In genomic region chr7:134364619-134365037, GRCh38 we compare ENCODE assay signal across 16 cellular contexts. TPM values are rescaled to one million over a fixed set of nuclear protein-coding genes. Genes with fewer than 3 reads are reported as not detected.
DNase-seq lines count a peak whose midpoint lies in the region; ATAC-seq, FAIRE-seq and TF ChIP-seq lines count a peak whose summit lies in the region.
"Had no signal": no experiment of that assay in that cellular context is flagged by ENCODE, and none has a peak within 500 bp of the region (broad histone marks: within the 10 kb centered on the region; RNA-seq: fewer than 3 reads in every experiment).

No MANE protein-coding gene starts in this region.

- H3K27ac Mint-ChIP-seq in stimulated activated effector memory CD8-positive, alpha-beta T cell treated with anti-CD3 and anti-CD28 coated beads, Interleukin-12 subunit alpha, Interleukin-12 subunit beta, amount 100 ng/mL, for 72 hours, result no peak overlapping the region
- H3K27ac Mint-ChIP-seq in chondrocyte (ENCODE audit: unreplicated experiment), result no peak overlapping the region

- FAIRE-seq in HTR-8/SVneo (lab: Jason Lieb, UNC), result no peak
- FAIRE-seq in bronchial epithelial cell (lab: Jason Lieb, UNC), result peak; percentile 36
- FAIRE-seq: colon had no signal

- no peaks in the 10 kb centered on the region for H3K9me3 Mint-ChIP-seq in stimulated activated effector memory CD8-positive, alpha-beta T cell treated with anti-CD3 and anti-CD28 coated beads, Interleukin-12 subunit alpha, Interleukin-12 subunit beta, amount 100 ng/mL, for 72 hours
- H3K9me3 Mint-ChIP-seq in chondrocyte (ENCODE audit: low read depth), result no peaks in the 10 kb centered on the region

- H3K27me3 ChIP-seq in bronchial epithelial cell (ENCODE audit: control insufficient read depth, insufficient read depth, low read length) (no peaks in the 10 kb centered on the region), tibial artery (no peaks in the 10 kb centered on the region)
- H3K27me3 ChIP-seq: sigmoid colon had no signal

- H3K4me1 ChIP-seq in tibial artery, result no peaks in the 10 kb centered on the region
- H3K4me1 ChIP-seq: sigmoid colon had no signal

- H3K4me3 ChIP-seq in bronchial epithelial cell (ENCODE audit: low read depth, low read length), result no peak overlapping the region
- H3K4me3 ChIP-seq in tibial artery, result no peak overlapping the region
- H3K4me3 ChIP-seq: sigmoid colon had no signal

- intact Hi-C loops in left colon (cut with DNase I, micrococcal nuclease), result loop anchor here in 1 of 2 donors (10.0 kb wide), 1 partner anchor 220 kb away; no protein-coding TSS in a partner anchor
- intact Hi-C loops in tibial artery (cut with DNase I; ENCODE audit: low total_unique reads), result no loop called here

- no peaks in the 10 kb centered on the region for H3K36me3 ChIP-seq in bronchial epithelial cell (ENCODE audit: control insufficient read depth, insufficient read depth, low read length)
- H3K36me3 ChIP-seq in tibial artery, result no peaks in the 10 kb centered on the region
- H3K36me3 ChIP-seq: sigmoid colon had no signal

- H3K36me3 Mint-ChIP-seq in stimulated activated effector memory CD8-positive, alpha-beta T cell treated with anti-CD3 and anti-CD28 coated beads, Interleukin-12 subunit alpha, Interleukin-12 subunit beta, amount 100 ng/mL, for 72 hours, result no peaks in the 10 kb centered on the region
- no peaks in the 10 kb centered on the region for H3K36me3 Mint-ChIP-seq in chondrocyte (ENCODE audit: low read depth)

- ATAC-seq in left colon (peak; percentile 74), GM21423 (IDR thresholded peaks at IDR 0.05; ENCODE audit: unreplicated experiment) (no peak)
- ATAC-seq in stimulated activated effector memory CD8-positive, alpha-beta T cell treated with anti-CD3 and anti-CD28 coated beads, Interleukin-12 subunit alpha, Interleukin-12 subunit beta, amount 100 ng/mL, for 72 hours, result no peak

- no peak overlapping the region for H3K27ac ChIP-seq in tibial artery
- H3K27ac ChIP-seq: sigmoid colon had no signal

- TF ChIP-seq CTCF in bronchial epithelial cell (IDR thresholded peaks at IDR 0.05; ENCODE audit: insufficient read depth, low read length, severe bottlenecking) (no peak), chondrocyte (IDR thresholded peaks at IDR 0.05) (no peak), tibial artery (IDR thresholded peaks at IDR 0.05) (no peak)

- H3K27me3 Mint-ChIP-seq in chondrocyte (ENCODE audit: low read depth), result peaks cover 4% of the 10 kb centered on the region

- peak; percentile 24 for DNase-seq in AG08396 (ENCODE audit: low spot score)
- peak; percentile 5 for DNase-seq in HTR-8/SVneo (ENCODE audit: insufficient read length, low spot score)
- DNase-seq in bronchial epithelial cell (ENCODE audit: low read depth), result peak; percentile 96
- no peak for DNase-seq in left colon
- DNase-seq in stimulated activated effector memory CD8-positive, alpha-beta T cell treated with anti-CD3 and anti-CD28 coated beads, Interleukin-12 subunit alpha, Interleukin-12 subunit beta, amount 100 ng/mL, for 72 hours (ENCODE audit: low spot score in 2 of 2), result no peak
- DNase-seq in chondrocyte (ENCODE audit: low spot score), result no peak
- no peak for DNase-seq in tibial artery
- DNase-seq: activated CD4-positive, alpha-beta T cell treated with anti-CD3 and anti-CD28 coated beads for 48 hours; activated gamma-delta T cell; GF-D8; hippocampal formation; NCI-H1092 treated with DMSO at 0.1 percent for 48 hours; NCI-H526 treated with DMSO at 0.1 percent for 48 hours; sigmoid colon had no signal

- H3K9me3 ChIP-seq in tibial artery, result no peaks in the 10 kb centered on the region
- H3K9me3 ChIP-seq: sigmoid colon had no signal

- H3K4me3 Mint-ChIP-seq in stimulated activated effector memory CD8-positive, alpha-beta T cell treated with anti-CD3 and anti-CD28 coated beads, Interleukin-12 subunit alpha, Interleukin-12 subunit beta, amount 100 ng/mL, for 72 hours, result no peak overlapping the region
- H3K4me3 Mint-ChIP-seq in chondrocyte (ENCODE audit: unreplicated experiment), result no peak overlapping the region

- H3K4me1 Mint-ChIP-seq in stimulated activated effector memory CD8-positive, alpha-beta T cell treated with anti-CD3 and anti-CD28 coated beads, Interleukin-12 subunit alpha, Interleukin-12 subunit beta, amount 100 ng/mL, for 72 hours, result no peaks in the 10 kb centered on the region
- peaks cover 20% of the 10 kb centered on the region for H3K4me1 Mint-ChIP-seq in chondrocyte (ENCODE audit: low read depth)

RNA-seq across cellular contexts. Expression of gene SLC35B4, which starts 47.9 kb away (rescaled TPM):
- total RNA-seq in bronchial epithelial cell, result 8.2 and 11.5 TPM in 2 replicates
- 1 to 10 TPM; 6.5 to 8.8 TPM for total RNA-seq in left colon
- total RNA-seq in chondrocyte, result 23.2 to 25.1 TPM (median 24.6 TPM) in 3 replicates

Comparison
In these comparisons a context has a peak if more than half of its experiments do, and no peak if none do; other contexts are left out.
1. DNase-seq: peak in AG08396 (single experiment), HTR-8/SVneo (single experiment) and bronchial epithelial cell (single experiment); none in left colon (0 of 2), stimulated activated effector memory CD8-positive, alpha-beta T cell treated with anti-CD3 and anti-CD28 coated beads, Interleukin-12 subunit alpha, Interleukin-12 subunit beta, amount 100 ng/mL, for 72 hours (0 of 2), chondrocyte (single experiment) and tibial artery (0 of 2).